ENCODE assay signal across 7 cellular contexts in the genomic region with DNA sequence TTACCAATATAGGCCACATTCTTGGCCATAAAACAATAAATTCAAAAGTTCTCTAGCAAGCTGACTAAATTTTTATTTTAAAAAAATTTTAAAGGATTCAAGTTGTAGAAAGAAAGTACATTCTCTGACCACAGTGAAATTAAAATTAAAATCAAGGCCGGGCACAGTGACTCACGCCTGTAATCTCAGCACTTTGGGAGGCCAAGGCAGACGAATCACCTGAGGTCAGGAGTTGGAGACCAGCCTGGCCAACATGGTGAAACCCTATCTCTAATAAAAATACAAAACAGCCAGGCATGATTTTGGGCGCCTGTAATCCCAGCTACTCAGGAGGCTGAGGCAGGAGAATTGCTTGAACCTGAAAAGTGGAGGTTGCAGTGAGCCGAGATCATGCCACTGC.
DNase-seq lines count a peak whose midpoint lies in the region; ATAC-seq, FAIRE-seq and TF ChIP-seq lines count a peak whose summit lies in the region.
"Not testable (repeated sequence)": the region's sequence is repeated elsewhere in the genome, so short reads cannot be mapped to it uniquely, and the experiment has no call there.

No MANE protein-coding gene starts in this region.

- not testable (repeated sequence) for H3K27me3 ChIP-seq in MG63; RWPE2 (ENCODE audit: insufficient read depth, poor library complexity, severe bottlenecking); adrenal gland; esophagus muscularis mucosa; trophoblast cell (ENCODE audit: insufficient read depth, low read length); tibial artery

- H3K27ac ChIP-seq in RWPE2 (ENCODE audit: poor library complexity, severe bottlenecking) (peak overlapping the region; percentile 0), adrenal gland (peak overlapping the region in 2 of 5 donors; percentile 8 to 67), tibial artery (peak overlapping the region; percentile 20 to 49)
- H3K27ac ChIP-seq in esophagus muscularis mucosa (replicated peaks in 1 of 4); trophoblast cell (ENCODE audit: low read depth, low read length): not testable (repeated sequence)

- H3K4ac ChIP-seq in trophoblast cell (ENCODE audit: low read depth, low read length) = not testable (repeated sequence)

- intact Hi-C loops in adrenal gland (cut with DNase I); esophagus muscularis mucosa (cut with DNase I); tibial artery (cut with DNase I; ENCODE audit: low total_unique reads): not testable (repeated sequence)

- H3K9ac ChIP-seq in trophoblast cell (ENCODE audit: low read length) = not testable (repeated sequence)

- H3K14ac ChIP-seq in trophoblast cell (ENCODE audit: low read length) = not testable (repeated sequence)

- not testable (repeated sequence) for H2BK5ac ChIP-seq in trophoblast cell (ENCODE audit: low read depth, low read length, poor library complexity)

- not testable (repeated sequence) for H3K4me1 ChIP-seq in RWPE2 (ENCODE audit: insufficient read depth, poor library complexity, severe bottlenecking); esophagus muscularis mucosa; trophoblast cell (ENCODE audit: control insufficient read depth in 1 of 2, insufficient read depth in 2 of 2, low read length in 2 of 2)
- peaks cover 7 to 12% of the 10 kb centered on the region in 2 donors for H3K4me1 ChIP-seq in adrenal gland (replicated peaks in 1 of 2)
- H3K4me1 ChIP-seq in tibial artery = peaks cover 0 to 36% (median 7%) of the 10 kb centered on the region in 4 donors

- H3K79me2 ChIP-seq in trophoblast cell (ENCODE audit: control insufficient read depth, insufficient read depth, low read length, poor library complexity) = not testable (repeated sequence)

- H2AK5ac ChIP-seq in trophoblast cell (ENCODE audit: low read length) = not testable (repeated sequence)

- not testable (repeated sequence) for H4K8ac ChIP-seq in trophoblast cell (ENCODE audit: low read depth, low read length)

- H4K12ac ChIP-seq in trophoblast cell (ENCODE audit: low read depth, low read length) = not testable (repeated sequence)

- 57 to 63% (median 60%) methylated on average over 5 of the region's 5 CpGs for WGBS in adrenal gland, 4 donors
- 95% methylated on average over 5 of the region's 5 CpGs for WGBS in esophagus muscularis mucosa
- no CpG with 5 or more reads among the region's 5 CpGs for WGBS in trophoblast cell (ENCODE audit: extremely low coverage, insufficient coverage, insufficient read length)

- H3K18ac ChIP-seq in trophoblast cell (ENCODE audit: low read length) = not testable (repeated sequence)

- TF ChIP-seq POLR2A in adrenal gland (IDR thresholded peaks at IDR 0.05); esophagus muscularis mucosa (IDR thresholded peaks at IDR 0.05; ENCODE audit: low read depth): not testable (repeated sequence)

- H3K9me3 ChIP-seq in MG63; adrenal gland (replicated peaks in 1 of 3); esophagus muscularis mucosa; trophoblast cell (ENCODE audit: insufficient read depth, low read depth, low read length); tibial artery: not testable (repeated sequence)
- H3K9me3 ChIP-seq in RWPE2 (ENCODE audit: severe bottlenecking) = peaks cover 13% of the 10 kb centered on the region

- H3K23ac ChIP-seq in trophoblast cell (ENCODE audit: low read length) = not testable (repeated sequence)

- peaks cover 15% of the 10 kb centered on the region for H3K79me1 ChIP-seq in trophoblast cell (ENCODE audit: low read length)

- ATAC-seq in RWPE2 (ENCODE audit: low read depth) = not testable (repeated sequence)

- TF ChIP-seq EP300 in esophagus muscularis mucosa (IDR thresholded peaks at IDR 0.05) = not testable (repeated sequence)

- not testable (repeated sequence) for H2AFZ ChIP-seq in trophoblast cell (ENCODE audit: insufficient read depth, low read length, poor library complexity)

- H2BK120ac ChIP-seq in trophoblast cell (ENCODE audit: insufficient read depth, low read length, poor library complexity) = not testable (repeated sequence)

- H3K4me3 ChIP-seq in MG63; RWPE2 (ENCODE audit: severe bottlenecking); adrenal gland; esophagus muscularis mucosa; trophoblast cell (ENCODE audit: low read depth, low read length); tibial artery: not testable (repeated sequence)

- H3K4me2 ChIP-seq in trophoblast cell (ENCODE audit: low read length) = not testable (repeated sequence)

- FAIRE-seq in RCC 7860 (lab: Jason Lieb, UNC) = peak; percentile 18

- H3K36me3 ChIP-seq in MG63; RWPE2 (ENCODE audit: low read depth); adrenal gland (replicated peaks in 1 of 2); esophagus muscularis mucosa; trophoblast cell (ENCODE audit: control insufficient read depth in 1 of 2, insufficient read depth in 2 of 2, low read length in 2 of 2); tibial artery: not testable (repeated sequence)

- DNase-seq in MG63 (peak; percentile 51), adrenal gland (peak in 5 of 7 donors; percentile 48 to 63 (median 56)), esophagus muscularis mucosa (ENCODE audit: extremely low spot score) (peak; percentile 24)
- DNase-seq in RCC 7860 (ENCODE audit: low spot score); RWPE2 (ENCODE audit: low spot score); trophoblast cell; tibial artery: not testable (repeated sequence)

- H2BK12ac ChIP-seq in trophoblast cell (ENCODE audit: low read length) = peak overlapping the region; percentile 40

- H4K91ac ChIP-seq in trophoblast cell (ENCODE audit: low read depth, low read length) = peak overlapping the region; percentile 62

- TF ChIP-seq CTCF in RWPE2 (IDR thresholded peaks at IDR 0.05; ENCODE audit: poor library complexity, severe bottlenecking); adrenal gland (IDR thresholded peaks at IDR 0.05); esophagus muscularis mucosa (IDR thresholded peaks at IDR 0.05); tibial artery (IDR thresholded peaks at IDR 0.05): not testable (repeated sequence)
